Comparison of ENCODE assay signal across 6 cellular contexts in genomic region chr5:66908230-66908629, GRCh38.
"Had no signal": no experiment of that assay in that cellular context is flagged by ENCODE, and none has a peak within 500 bp of the region (broad histone marks: within the 10 kb centered on the region; RNA-seq: fewer than 3 reads in every experiment).

No MANE protein-coding gene starts in this region.

- H3K4me3 ChIP-seq: K562 had no signal

- ATAC-seq: K562 had no signal

- DNase-seq: GOT3, H7, HCEC 1CT, IMR-90, KG1 had no signal
